In genomic region chr21:45067462-45068285, GRCh38 we compare ENCODE assay signal across 1 cellular context.
TF ChIP-seq lines count a peak whose summit lies in the region.

No MANE protein-coding gene starts in this region.

TF ChIP-seq in K562, 482 proteins besides CTCF, POLR2A, EP300 and RAD21 (continued from another document and continues in another):
- no peak for TF ChIP-seq NFE2L1 (tag; IDR thresholded peaks at IDR 0.05; ENCODE audit: borderline replicate concordance, low read depth)
- no peak for TF ChIP-seq CEBPZ (IDR thresholded peaks at IDR 0.05; ENCODE audit: borderline replicate concordance, low read depth, low read length)
- peak; percentile 80; the same call in 1 of the 2 replicates for TF ChIP-seq ETS1 (conservative IDR thresholded peaks at IDR 0.05; ENCODE audit: control insufficient read depth, low read depth, low read length)
- peak; percentile 97 for TF ChIP-seq NCOR1 (IDR thresholded peaks at IDR 0.05)
- peak; percentile 55; the same call in 1 of the 2 replicates for TF ChIP-seq ZNF644 (tag; IDR thresholded peaks at IDR 0.05; ENCODE audit: low read depth)
- TF ChIP-seq REST (CRISPR knock-in tag; IDR thresholded peaks at IDR 0.05; ENCODE audit: low read depth) = no peak
- TF ChIP-seq ARNT (IDR thresholded peaks at IDR 0.05) = peak; percentile 84 to 97; a peak in 3 of 4 replicates
- 0 out of 2 replicates have a peak, but pooled peaks have one; percentile 32 for TF ChIP-seq TRIM28 (IDR thresholded peaks at IDR 0.05)
- TF ChIP-seq EHMT2 (IDR thresholded peaks at IDR 0.05) = peak; percentile 68; the same call in 1 of the 2 replicates
- TF ChIP-seq NFIC (IDR thresholded peaks at IDR 0.05) = peak; percentile 94
- TF ChIP-seq TFAP4 (CRISPR knock-in tag; IDR thresholded peaks at IDR 0.05; ENCODE audit: borderline replicate concordance) = peak; percentile 100
- peak; percentile 99 for TF ChIP-seq ZNF395 (CRISPR knock-in tag; IDR thresholded peaks at IDR 0.05)
- no peak for TF ChIP-seq U2AF2 (optimal IDR thresholded peaks at IDR 0.05; ENCODE audit: low read depth, low read length)
- TF ChIP-seq ZNF583 (CRISPR knock-in tag; IDR thresholded peaks at IDR 0.05) = 0 out of 2 replicates have a peak, but pooled peaks have one; percentile 38
- TF ChIP-seq CSDE1 (IDR thresholded peaks at IDR 0.05) = peak in 1 of 2 experiments; percentile 66; a peak in 1 of 4 replicates
- peak; percentile 66; the same call in 1 of the 2 replicates for TF ChIP-seq PKNOX1 (IDR thresholded peaks at IDR 0.05)
- peak; percentile 13 to 83; a peak in 2 of 4 replicates for TF ChIP-seq TEAD1 (CRISPR knock-in tag; IDR thresholded peaks at IDR 0.05)
- TF ChIP-seq NR2C2 (CRISPR knock-in tag; IDR thresholded peaks at IDR 0.05) = no peak
- 0 out of 2 replicates have a peak, but pooled peaks have one; percentile 37 for TF ChIP-seq NR2C2 (tag; IDR thresholded peaks at IDR 0.05)
- TF ChIP-seq IRF9 (tag; IDR thresholded peaks at IDR 0.05) = 0 out of 2 replicates have a peak, but pooled peaks have one; percentile 44
- no peak for TF ChIP-seq SETDB1 (IDR thresholded peaks at IDR 0.05; ENCODE audit: low read length)
- peak; percentile 88 for TF ChIP-seq RUNX1 (IDR thresholded peaks at IDR 0.05; ENCODE audit: low read depth)
- TF ChIP-seq SMARCA4 (IDR thresholded peaks at IDR 0.05) = peak; percentile 96
- TF ChIP-seq HNRNPH1 (optimal IDR thresholded peaks at IDR 0.05; ENCODE audit: low read depth, low read length) = no peak
- TF ChIP-seq TGIF2 (CRISPR knock-in tag; IDR thresholded peaks at IDR 0.05) = no peak
- TF ChIP-seq ILK (tag; IDR thresholded peaks at IDR 0.05; ENCODE audit: borderline replicate concordance, low read depth) = no peak
- peak; percentile 94 for TF ChIP-seq MTA3 (IDR thresholded peaks at IDR 0.05; ENCODE audit: borderline replicate concordance)
- 0 out of 2 replicates have a peak, but pooled peaks have one; percentile 53 for TF ChIP-seq ZBTB9 (CRISPR knock-in tag; IDR thresholded peaks at IDR 0.05)
- TF ChIP-seq CLOCK (CRISPR knock-in tag; IDR thresholded peaks at IDR 0.05; ENCODE audit: borderline replicate concordance) = no peak
- TF ChIP-seq SAFB (IDR thresholded peaks at IDR 0.05; ENCODE audit: borderline replicate concordance, low read depth, low read length) = no peak
- TF ChIP-seq RB1 (IDR thresholded peaks at IDR 0.05; ENCODE audit: low read depth) = peak; percentile 24; the same call in 1 of the 2 replicates
- TF ChIP-seq MAZ (CRISPR knock-in tag; conservative IDR thresholded peaks at IDR 0.05 in 1 of 2, IDR thresholded peaks at IDR 0.05 in 1 of 2) = peak; percentile 78 to 82
- TF ChIP-seq ZNF197 (CRISPR knock-in tag; IDR thresholded peaks at IDR 0.05; ENCODE audit: low read depth) = peak; percentile 87; the same call in 1 of the 2 replicates
- TF ChIP-seq FOXK2 (conservative IDR thresholded peaks at IDR 0.05 in 1 of 2, IDR thresholded peaks at IDR 0.05 in 1 of 2; ENCODE audit: low read depth in 2 of 2) = peak; percentile 83
- peak; percentile 99 for TF ChIP-seq KDM1A (IDR thresholded peaks at IDR 0.05)
- 0 out of 2 replicates have a peak, but pooled peaks have one; percentile 29 for TF ChIP-seq CREB3L1 (IDR thresholded peaks at IDR 0.05; ENCODE audit: borderline replicate concordance, low read depth)
- TF ChIP-seq MBD2 (IDR thresholded peaks at IDR 0.05; ENCODE audit: borderline replicate concordance, low read depth) = peak; percentile 79
- TF ChIP-seq ZBTB33 (CRISPR knock-in tag; IDR thresholded peaks at IDR 0.05) = peak; percentile 59
